Comparison of ENCODE assay signal across 19 cellular contexts in the genomic region with DNA sequence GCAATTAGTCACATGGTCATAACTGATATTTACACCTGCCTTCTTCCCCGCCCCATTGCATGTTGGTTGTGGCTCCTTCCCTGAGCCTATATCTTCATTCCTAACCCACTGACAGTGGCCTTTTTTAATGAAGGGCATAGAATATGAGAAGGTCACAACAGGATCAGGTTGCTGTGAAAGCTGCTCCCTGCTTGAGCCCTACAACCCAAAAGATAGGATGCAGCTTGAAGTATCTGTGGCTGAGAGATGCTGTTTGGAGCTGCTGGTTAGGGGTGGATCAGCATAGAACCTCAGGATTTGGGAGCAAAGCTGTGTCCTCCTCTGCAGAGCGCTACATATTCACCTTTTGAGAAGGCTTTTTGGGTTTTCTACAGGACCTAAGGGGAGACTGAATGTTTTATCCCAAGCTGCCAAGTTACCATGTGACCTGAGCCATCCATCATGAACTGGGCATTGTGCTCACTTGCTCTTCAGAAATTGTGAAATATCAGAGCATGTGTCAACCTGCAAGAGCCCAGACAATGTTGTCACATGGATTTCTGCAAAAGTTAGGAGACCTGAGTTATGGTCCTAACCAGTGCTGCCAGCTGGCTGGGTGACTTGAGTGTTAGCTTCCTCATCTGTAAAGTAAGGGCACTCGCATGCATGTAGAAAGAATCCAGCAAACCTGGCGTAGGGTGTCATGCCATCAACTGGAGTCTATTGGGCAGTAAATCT. TPM values are rescaled to one million over a fixed set of nuclear protein-coding genes. Genes with fewer than 3 reads are reported as not detected.
DNase-seq lines count a peak whose midpoint lies in the region; ATAC-seq and TF ChIP-seq lines count a peak whose summit lies in the region.
"Had no signal": no experiment of that assay in that cellular context is flagged by ENCODE, and none has a peak within 500 bp of the region (broad histone marks: within the 10 kb centered on the region; RNA-seq: fewer than 3 reads in every experiment).

No MANE protein-coding gene starts in this region.

- no peak for TF ChIP-seq EP300 in gastroesophageal sphincter (IDR thresholded peaks at IDR 0.05)
- no peak for TF ChIP-seq EP300 in stomach (IDR thresholded peaks at IDR 0.05)

- no peak for TF ChIP-seq POLR2A in gastroesophageal sphincter (IDR thresholded peaks at IDR 0.05)
- no peak for TF ChIP-seq POLR2A in stomach (IDR thresholded peaks at IDR 0.05)

- DNase-seq in MV-4-11 (lab: John Stamatoyannopoulos, UW) (peak; percentile 55), SKM-1 (lab: John Stamatoyannopoulos, UW; ENCODE audit: unreplicated experiment) (peak; percentile 48), sciatic nerve (ENCODE audit: low spot score) (no peak), stomach (no peak)
- DNase-seq: brain microvascular endothelial cell; CD8-positive, alpha-beta memory T cell; DMS53; foreskin fibroblast; kidney glomerular epithelial cell; mucosa of descending colon; NCI-H2029 treated with DMSO at 0.1 percent for 48 hours; NCI-H526; OCI-M1 had no signal

- H3K4me3 ChIP-seq in gastroesophageal sphincter, result no peak overlapping the region
- H3K4me3 ChIP-seq in stomach, result no peak overlapping the region
- H3K4me3 ChIP-seq: coronary artery, mucosa of descending colon, SK-N-MC had no signal

- H3K27me3 ChIP-seq in gastroesophageal sphincter (no peaks in the 10 kb centered on the region), stomach (no peaks in the 10 kb centered on the region)
- H3K27me3 ChIP-seq: brain microvascular endothelial cell had no signal

- H3K36me3 ChIP-seq in gastroesophageal sphincter (no peaks in the 10 kb centered on the region), stomach (no peaks in the 10 kb centered on the region)
- H3K36me3 ChIP-seq: brain microvascular endothelial cell had no signal

- ATAC-seq in gastroesophageal sphincter, result peak; percentile 48
- peak; percentile 76 for ATAC-seq in sciatic nerve
- ATAC-seq in HG02588 (IDR thresholded peaks at IDR 0.05; ENCODE audit: unreplicated experiment), result no peak
- ATAC-seq in HG02981 (IDR thresholded peaks at IDR 0.05; ENCODE audit: unreplicated experiment), result no peak
- ATAC-seq: HCT116, mucosa of descending colon had no signal

- 100% methylated on average over 2 to 4 of the region's 4 CpGs for WGBS in gastroesophageal sphincter (ENCODE audit: low coverage in 1 of 2), 2 donors
- WGBS in stomach, 5 donors, result 80 to 93% (median 92%) methylated on average over 4 of the region's 4 CpGs

- intact Hi-C loops in sciatic nerve (cut with DNase I), result no loop called here
- intact Hi-C loops in stomach (cut with DNase I; ENCODE audit: low total_unique reads), result no loop called here

- H3K9me3 ChIP-seq in gastroesophageal sphincter, result no peaks in the 10 kb centered on the region
- no peaks in the 10 kb centered on the region for H3K9me3 ChIP-seq in stomach
- H3K9me3 ChIP-seq: mucosa of descending colon had no signal

- H3K27ac ChIP-seq in gastroesophageal sphincter (no peak overlapping the region), stomach (peak overlapping the region in 2 of 5 donors; percentile 44 to 71)
- H3K27ac ChIP-seq: brain microvascular endothelial cell, coronary artery, SK-N-MC had no signal

- no peak for TF ChIP-seq CTCF in gastroesophageal sphincter (IDR thresholded peaks at IDR 0.05)
- TF ChIP-seq CTCF in stomach (IDR thresholded peaks at IDR 0.05), result no peak

- H3K4me1 ChIP-seq in gastroesophageal sphincter, result peaks cover 0 to 11% (median 0%) of the 10 kb centered on the region in 3 donors
- H3K4me1 ChIP-seq in stomach, result peaks cover 0 to 13% (median 5%) of the 10 kb centered on the region in 4 donors

RNA-seq across cellular contexts. Expression of a gene that starts 49.8 kb away (rescaled TPM):
- total RNA-seq in gastroesophageal sphincter (10 to 100 TPM; 41.5 to 59.9 (median 50.9) TPM), sciatic nerve (55.1 TPM), stomach (10 to 100 TPM; 14.8 to 73.6 (median 43.2) TPM)
- polyA plus RNA-seq in stomach, result 10 to 100 TPM; 23.6 to 28.6 (median 24.0) TPM

Comparison
In these comparisons a context has a peak if more than half of its experiments do, and no peak if none do; other contexts are left out.
1. DNase-seq: peak in MV-4-11 (single experiment) and SKM-1 (single experiment); none in sciatic nerve (single experiment) and stomach (single experiment).
2. ATAC-seq: peak in gastroesophageal sphincter (single experiment) and sciatic nerve (single experiment); none in HG02588 (single experiment) and HG02981 (single experiment).